Comparison of ENCODE assay signal across 22 cellular contexts in the genomic region with DNA sequence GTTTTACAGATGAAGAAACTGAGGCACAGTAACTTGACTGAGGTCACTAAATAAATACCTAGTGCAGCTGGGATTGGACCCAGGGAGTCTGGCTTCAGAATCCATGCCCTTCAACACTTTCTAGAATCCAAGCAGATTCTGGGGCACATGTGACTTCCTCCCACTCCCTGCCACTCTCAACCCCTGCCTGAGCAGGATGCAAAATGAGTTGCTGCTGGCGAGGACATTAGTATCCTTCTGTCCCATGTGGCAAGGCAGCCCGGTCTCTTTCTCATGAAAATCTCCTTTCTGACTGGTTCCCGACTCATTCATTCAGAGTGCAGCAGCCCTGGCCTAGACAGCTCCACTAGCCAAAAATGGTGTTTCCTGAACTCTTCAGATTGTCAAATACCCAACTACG. TPM values are rescaled to one million over a fixed set of nuclear protein-coding genes. Genes with fewer than 3 reads are reported as not detected.
"Had no signal": no experiment of that assay in that cellular context is flagged by ENCODE, and none has a peak within 500 bp of the region (broad histone marks: within the 10 kb centered on the region; RNA-seq: fewer than 3 reads in every experiment).

No MANE protein-coding gene starts in this region.

- H3K36me3 ChIP-seq: adrenal gland, breast epithelium, esophagus squamous epithelium, prostate gland, suprapubic skin, transverse colon had no signal

- H3K4me3 ChIP-seq: adrenal gland, breast epithelium, esophagus squamous epithelium, prostate gland, skin epidermis, suprapubic skin, transverse colon had no signal

- H3K9me3 ChIP-seq: adrenal gland, breast epithelium, esophagus squamous epithelium, prostate gland, suprapubic skin, transverse colon had no signal

- DNase-seq: activated CD4-positive, alpha-beta T cell treated with anti-CD3 and anti-CD28 coated beads for 36 hours; activated CD4-positive, alpha-beta T cell treated with anti-CD3 and anti-CD28 coated beads, Interleukin-2, amount 50 U/mL, for 48 hours; activated gamma-delta T cell treated with Interleukin-2 at 50 U/mL for 16 hours; adrenal gland; dermis blood vessel endothelial cell; effector memory CD4-positive, alpha-beta T cell; esophagus squamous epithelium; hippocampal formation; islet precursor cell; mammary epithelial cell; occipital lobe; stimulated activated CD4-positive, alpha-beta T cell treated with anti-CD3 and anti-CD28 coated beads, Interleukin-4, amount 100 ng/mL, for 1 hour; stimulated activated naive CD8-positive, alpha-beta T cell treated with anti-CD3 and anti-CD28 coated beads, Interleukin-15, amount 100 ng/mL, for 72 hours; transverse colon had no signal

- H3K27me3 ChIP-seq: breast epithelium, suprapubic skin had no signal

- H3K4me1 ChIP-seq: adrenal gland, breast epithelium, transverse colon had no signal

RNA-seq across cellular contexts. Expression of a gene that starts 28.4 kb away (rescaled TPM):
- total RNA-seq: activated CD4-positive, alpha-beta T cell treated with anti-CD3 and anti-CD28 coated beads for 36 hours; activated naive CD4-positive, alpha-beta T cell treated with anti-CD3 and anti-CD28 coated beads, Interleukin-2, amount 50 U/mL, for 72 hours; activated T-helper 1 cell treated with anti-CD3 and anti-CD28 coated beads, Interleukin-12 subunit alpha, Interleukin-12 subunit beta, Interleukin-2, Interleukin-4 antibody, amounts not matched to agents 30 ng/mL and 10 ng/mL and 1 ng/mL, durations not matched to agents 14 hours and 24 hours and 36 hours; dermis blood vessel endothelial cell; occipital lobe; T-helper 2 cell treated with Interferon-gamma antibody and Interleukin-4, amounts not matched to agents 100 ng/mL and 5 ng/mL, for 36 hours had no signal

RNA-seq across cellular contexts. Expression of a gene that starts 50.0 kb away (rescaled TPM):
- total RNA-seq: activated CD4-positive, alpha-beta T cell treated with anti-CD3 and anti-CD28 coated beads for 36 hours; activated naive CD4-positive, alpha-beta T cell treated with anti-CD3 and anti-CD28 coated beads, Interleukin-2, amount 50 U/mL, for 72 hours; activated T-helper 1 cell treated with anti-CD3 and anti-CD28 coated beads, Interleukin-12 subunit alpha, Interleukin-12 subunit beta, Interleukin-2, Interleukin-4 antibody, amounts not matched to agents 30 ng/mL and 10 ng/mL and 1 ng/mL, durations not matched to agents 14 hours and 24 hours and 36 hours; mononuclear cell; occipital lobe; T-helper 2 cell treated with Interferon-gamma antibody and Interleukin-4, amounts not matched to agents 100 ng/mL and 5 ng/mL, for 36 hours had no signal
